8 cellular contexts compared by ENCODE assay signal in the genomic region with DNA sequence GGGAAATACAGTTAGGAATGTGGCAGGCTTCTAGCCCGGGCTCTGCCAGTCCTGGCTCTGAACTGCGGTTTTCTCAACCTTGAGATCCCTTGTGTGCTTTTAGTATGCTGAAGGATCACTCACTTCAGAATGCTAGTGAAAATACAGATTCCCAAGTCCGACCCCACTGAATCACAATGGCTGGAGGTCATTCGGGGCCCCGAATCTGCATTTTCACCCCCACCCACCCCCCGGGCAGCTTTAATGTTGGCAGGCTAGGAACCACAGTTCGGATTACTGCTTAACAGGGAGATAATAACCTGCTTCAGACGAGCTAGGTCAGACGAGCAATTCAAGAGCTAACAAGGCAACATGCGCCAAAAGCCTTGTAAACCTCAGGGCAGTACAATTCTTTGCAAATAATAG. TPM values are rescaled to one million over a fixed set of nuclear protein-coding genes. Genes with fewer than 3 reads are reported as not detected.
DNase-seq lines count a peak whose midpoint lies in the region; ATAC-seq and TF ChIP-seq lines count a peak whose summit lies in the region.

No MANE protein-coding gene starts in this region.

- peaks cover 0 to 2% of the 10 kb centered on the region in 2 donors for H3K36me3 ChIP-seq in psoas muscle (ENCODE audit: insufficient read depth in 1 of 2, low read depth in 1 of 2)

- no peak for TF ChIP-seq CTCF in fibroblast of pulmonary artery (IDR thresholded peaks at IDR 0.05; ENCODE audit: low read length, missing control alignments)
- TF ChIP-seq CTCF in psoas muscle (IDR thresholded peaks at IDR 0.05): no peak

- peak overlapping the region; percentile 97 for H3K27ac ChIP-seq in psoas muscle

- H3K4me3 ChIP-seq in fibroblast of pulmonary artery (replicated peaks; ENCODE audit: low read depth, low read length) (peak overlapping the region; percentile 67), psoas muscle (peak overlapping the region; percentile 83)

- intact Hi-C loops in psoas muscle (cut with DNase I): loop anchor here in 1 of 2 donors (5.0 kb wide), 2 partner anchors 36 to 101 kb away; no protein-coding TSS in a partner anchor

- DNase-seq in NCI-H526 treated with DMSO at 0.1 percent for 48 hours (lab: John Stamatoyannopoulos, UW) (peak; percentile 63), NCI-H526 (lab: John Stamatoyannopoulos, UW) (no peak), fibroblast of pulmonary artery (ENCODE audit: low read depth) (peak; percentile 53), psoas muscle (no peak)
- DNase-seq in activated CD8-positive, alpha-beta memory T cell treated with anti-CD3 and anti-CD28 coated beads for 24 hours: no peak

- peak; percentile 22 for ATAC-seq in SK-N-SH treated with all-trans-retinoic acid at 6 μM for 48 hours
- ATAC-seq in psoas muscle: peak in 1 of 4 donors; percentile 16
- ATAC-seq in GM19397 (IDR thresholded peaks at IDR 0.05; ENCODE audit: unreplicated experiment): no peak
- no peak for ATAC-seq in HG03175 (IDR thresholded peaks at IDR 0.05; ENCODE audit: unreplicated experiment)

- H3K27me3 ChIP-seq in psoas muscle (ENCODE audit: insufficient read depth in 3 of 3, low read length in 2 of 3): no peaks in the 10 kb centered on the region

- 7 to 9% (median 8%) methylated on average over 10 of the region's 10 CpGs for WGBS in psoas muscle, 3 donors

- peaks cover 40% of the 10 kb centered on the region for H3K4me1 ChIP-seq in psoas muscle

- H3K9me3 ChIP-seq in psoas muscle: no peaks in the 10 kb centered on the region

TF ChIP-seq in SK-N-SH treated with all-trans-retinoic acid at 6 μM for 48 hours, 23 proteins besides CTCF, POLR2A, EP300 and RAD21:
- no peak for TF ChIP-seq TCF4 (CRISPR knock-in tag; IDR thresholded peaks at IDR 0.05; ENCODE audit: borderline replicate concordance)
- no peak for TF ChIP-seq RARB (CRISPR knock-in tag; IDR thresholded peaks at IDR 0.05)
- TF ChIP-seq ZFP30 (CRISPR knock-in tag; IDR thresholded peaks at IDR 0.05): no peak
- no peak for TF ChIP-seq BACH2 (CRISPR knock-in tag; IDR thresholded peaks at IDR 0.05; ENCODE audit: borderline replicate concordance)
- no peak for TF ChIP-seq ISL1 (CRISPR knock-in tag; IDR thresholded peaks at IDR 0.05)
- TF ChIP-seq PPARA (CRISPR knock-in tag; IDR thresholded peaks at IDR 0.05; ENCODE audit: borderline replicate concordance): no peak
- no peak for TF ChIP-seq ZNF565 (CRISPR knock-in tag; conservative IDR thresholded peaks at IDR 0.05; ENCODE audit: low read depth)

RNA-seq across cellular contexts. Expression of gene SUSD6, which starts 0.5 kb away (rescaled TPM):
- 10 to 100 TPM; 14.9 to 23.4 (median 22.4) TPM for total RNA-seq in psoas muscle
- polyA plus RNA-seq in psoas muscle: 10 to 100 TPM in 2 of 3 donors, 1 to 10 TPM in 1; 6.9 to 13.3 (median 11.7) TPM

RNA-seq across cellular contexts. Expression of gene CCDC177, which starts 36.2 kb away (rescaled TPM):
- not detected for total RNA-seq in psoas muscle
- polyA plus RNA-seq in psoas muscle: not detected

Comparison
In these comparisons a context has a peak if more than half of its experiments do, and no peak if none do; other contexts are left out.
1. DNase-seq: peak in NCI-H526 treated with DMSO at 0.1 percent for 48 hours (single experiment) and fibroblast of pulmonary artery (single experiment); none in NCI-H526 (0 of 2), psoas muscle (0 of 2) and activated CD8-positive, alpha-beta memory T cell treated with anti-CD3 and anti-CD28 coated beads for 24 hours (single experiment).